ENCODE assay signal across 2 cellular contexts in genomic region chr19:17467471-17468301, GRCh38.
TF ChIP-seq lines count a peak whose summit lies in the region.

No MANE protein-coding gene starts in this region.

TF ChIP-seq in HCT116, 20 proteins besides CTCF, POLR2A, EP300 and RAD21 (continued from another document):
- no peak for TF ChIP-seq CEBPB (IDR thresholded peaks at IDR 0.05; ENCODE audit: low read depth)
- no peak for TF ChIP-seq JUND (IDR thresholded peaks at IDR 0.05)
- TF ChIP-seq ATF3 (IDR thresholded peaks at IDR 0.05) = no peak
- no peak for TF ChIP-seq ZNF274 (IDR thresholded peaks at IDR 0.05; ENCODE audit: low read depth, low read length)
- no peak for TF ChIP-seq SRF (IDR thresholded peaks at IDR 0.05; ENCODE audit: low read depth)
- no peak for TF ChIP-seq SP1 (IDR thresholded peaks at IDR 0.05; ENCODE audit: low read depth)
- TF ChIP-seq POLR2AphosphoS5 (IDR thresholded peaks at IDR 0.05; ENCODE audit: low read depth, low read length) = no peak
- TF ChIP-seq SIN3A (IDR thresholded peaks at IDR 0.05; ENCODE audit: low read depth) = no peak

TF ChIP-seq in WTC11, 78 proteins besides CTCF, POLR2A, EP300 and RAD21 (continued from another document):
- TF ChIP-seq ZMAT4 (CRISPR knock-in tag; IDR thresholded peaks at IDR 0.05) = no peak
- no peak for TF ChIP-seq ARID4B (CRISPR knock-in tag; IDR thresholded peaks at IDR 0.05; ENCODE audit: borderline replicate concordance)
- TF ChIP-seq TEAD4 (CRISPR knock-in tag; IDR thresholded peaks at IDR 0.05) = no peak
- no peak for TF ChIP-seq MYBL2 (CRISPR knock-in tag; IDR thresholded peaks at IDR 0.05)
- no peak for TF ChIP-seq ATF2 (CRISPR knock-in tag; IDR thresholded peaks at IDR 0.05; ENCODE audit: borderline replicate concordance, low read depth)
- TF ChIP-seq TCF7 (CRISPR knock-in tag; IDR thresholded peaks at IDR 0.05; ENCODE audit: low read depth) = no peak
- TF ChIP-seq RORB (CRISPR knock-in tag; IDR thresholded peaks at IDR 0.05) = no peak
